1 cellular context compared by ENCODE assay signal in genomic region chr7:159121476-159121875, GRCh38.
TF ChIP-seq lines count a peak whose summit lies in the region.

No MANE protein-coding gene starts in this region.

TF ChIP-seq in K562, 482 proteins besides CTCF, POLR2A, EP300 and RAD21 (continued from another document):
- TF ChIP-seq ILF3 (IDR thresholded peaks at IDR 0.05; ENCODE audit: borderline replicate concordance) = no peak
- TF ChIP-seq ELF4 (CRISPR knock-in tag; IDR thresholded peaks at IDR 0.05) = no peak
- TF ChIP-seq FIP1L1 (IDR thresholded peaks at IDR 0.05; ENCODE audit: low read depth, low read length, poor library complexity, severe bottlenecking) = no peak
- TF ChIP-seq ZNF146 (CRISPR knock-in tag; IDR thresholded peaks at IDR 0.05; ENCODE audit: unreplicated experiment) = peak; percentile 77
- TF ChIP-seq RBM25 (IDR thresholded peaks at IDR 0.05; ENCODE audit: low read depth, low read length, severe bottlenecking) = peak; percentile 65
- no peak for TF ChIP-seq SAFB2 (IDR thresholded peaks at IDR 0.05; ENCODE audit: borderline replicate concordance, low read depth, low read length, severe bottlenecking)
- no peak for TF ChIP-seq CBX1 (IDR thresholded peaks at IDR 0.05; ENCODE audit: low read depth)
- TF ChIP-seq ZNF280B (CRISPR knock-in tag; IDR thresholded peaks at IDR 0.05) = no peak
- TF ChIP-seq CHD7 (IDR thresholded peaks at IDR 0.05; ENCODE audit: low read depth, low read length) = no peak
- no peak for TF ChIP-seq ZFP1 (CRISPR knock-in tag; IDR thresholded peaks at IDR 0.05)
- TF ChIP-seq ARID3B (CRISPR knock-in tag; IDR thresholded peaks at IDR 0.05; ENCODE audit: borderline replicate concordance) = no peak
TF ChIP-seq in K562: peak in this region for 2.
